ENCODE assay signal across 8 cellular contexts in genomic region chr7:103446046-103446520, GRCh38. TPM values are rescaled to one million over a fixed set of nuclear protein-coding genes. Genes with fewer than 3 reads are reported as not detected.
DNase-seq lines count a peak whose midpoint lies in the region; ATAC-seq and TF ChIP-seq lines count a peak whose summit lies in the region.

TSS of gene SLC26A5 (minus strand) at chr7:103446207. CDS start at chr7:103421514, 24,693 bp downstream.

- CTCF ChIA-PET in mammary epithelial cell (lab: Charles Lee; ENCODE audit: low non-redundant PET), result no interaction called here

- WGBS in mammary epithelial cell (ENCODE audit: low coverage, missing lambda C conversion rate), result 0% methylated on average over 8 of the region's 54 CpGs
- 7% methylated on average over 16 of the region's 54 CpGs for WGBS in right lobe of liver (ENCODE audit: insufficient coverage, low coverage, low lambda C conversion rate, missing lambda C conversion rate)
- 10 to 11% methylated on average over 6 to 11 of the region's 54 CpGs for WGBS in upper lobe of left lung, 2 donors

- no peaks in the 10 kb centered on the region for H3K79me2 ChIP-seq in mammary epithelial cell (ENCODE audit: insufficient read depth, low read length)

- TF ChIP-seq EP300 in upper lobe of left lung (IDR thresholded peaks at IDR 0.05), result no peak

- H3K4me2 ChIP-seq in mammary epithelial cell (ENCODE audit: insufficient read depth, low read depth, low read length), result peak within 1 kb of the TSS; percentile 95

- H3K9me3 ChIP-seq in mammary epithelial cell (replicated peaks; ENCODE audit: insufficient read depth, low read length), result no peaks in the 10 kb centered on the region
- H3K9me3 ChIP-seq in right lobe of liver, result no peaks in the 10 kb centered on the region
- H3K9me3 ChIP-seq in upper lobe of left lung, result no peaks in the 10 kb centered on the region

- DNase-seq in Right ventricle myocardium inferior (ENCODE audit: missing footprints) (no peak), cardiac septum (ENCODE audit: low spot score) (no peak), NCI-H2107 (lab: John Stamatoyannopoulos, UW) (peak; percentile 68), mammary epithelial cell (peak; percentile 41), right lobe of liver (peak in 1 of 3 donors; percentile 39), upper lobe of left lung (peak; percentile 71 to 92), occipital lobe (lab: John Stamatoyannopoulos, UW) (no peak), omental fat pad (ENCODE audit: low spot score) (no peak)

- in situ Hi-C loops in mammary epithelial cell (cut with MboI; ENCODE audit: low sequenced_read_pairs in 2 of 2), result no loop called here

- H3K4me3 ChIP-seq in mammary epithelial cell (replicated peaks in 1 of 3; ENCODE audit: insufficient read depth in 1 of 3, low read depth in 2 of 3, low read length in 3 of 3) (peak within 1 kb of the TSS; percentile 21 to 51 (median 33)), right lobe of liver (peak within 1 kb of the TSS; percentile 23 to 44 (median 28)), upper lobe of left lung (peak within 1 kb of the TSS; percentile 16 to 51 (median 47))

- BruUV-seq in mammary epithelial cell (replicated peaks; lab: Mats Ljungman, UMichigan), result no TSS peak

- H4K20me1 ChIP-seq in mammary epithelial cell (ENCODE audit: insufficient read depth, low read length), result no peaks in the 10 kb centered on the region

- H3K27ac ChIP-seq in mammary epithelial cell (ENCODE audit: insufficient read depth, low read depth, low read length) (no peak within 1 kb of the TSS), right lobe of liver (no peak within 1 kb of the TSS), upper lobe of left lung (peak within 1 kb of the TSS in 2 of 4 donors; percentile 30 to 57)

- dilution Hi-C loops in mammary epithelial cell (cut with HindIII; ENCODE audit: low sequenced_read_pairs), result no loop called here

- H3K4me1 ChIP-seq in mammary epithelial cell (ENCODE audit: insufficient read depth, low read length), result peaks cover 8% of the 10 kb centered on the region
- H3K4me1 ChIP-seq in right lobe of liver, result peaks cover 0 to 5% (median 0%) of the 10 kb centered on the region in 4 donors
- peaks cover 11 to 24% (median 12%) of the 10 kb centered on the region in 4 donors for H3K4me1 ChIP-seq in upper lobe of left lung

- H2AFZ ChIP-seq in mammary epithelial cell (ENCODE audit: low read depth, low read length), result peak within 1 kb of the TSS; percentile 98

- TF ChIP-seq CTCF in mammary epithelial cell (conservative IDR thresholded peaks at IDR 0.05 in 1 of 2, IDR thresholded peaks at IDR 0.05 in 1 of 2; ENCODE audit: extremely low read depth in 1 of 2, insufficient read depth in 1 of 2, low read depth in 1 of 2, low read length in 2 of 2), result no peak
- TF ChIP-seq CTCF in right lobe of liver (IDR thresholded peaks at IDR 0.05), result no peak
- TF ChIP-seq CTCF in upper lobe of left lung (IDR thresholded peaks at IDR 0.05), result no peak
- no peak for TF ChIP-seq CTCF in omental fat pad (IDR thresholded peaks at IDR 0.05)

- H3K36me3 ChIP-seq in mammary epithelial cell (ENCODE audit: insufficient read depth, low read length), result no peaks in the 10 kb centered on the region
- H3K36me3 ChIP-seq in right lobe of liver, result no peaks in the 10 kb centered on the region
- H3K36me3 ChIP-seq in upper lobe of left lung, result no peaks in the 10 kb centered on the region

- intact Hi-C loops in Right ventricle myocardium inferior (cut with DNase I), result no loop called here
- intact Hi-C loops in cardiac septum (cut with DNase I), result no loop called here
- intact Hi-C loops in mammary epithelial cell (cut with micrococcal nuclease), result no loop called here
- intact Hi-C loops in right lobe of liver (cut with DNase I), result no loop called here

- peaks cover 9% of the 10 kb centered on the region for H3K27me3 ChIP-seq in mammary epithelial cell (ENCODE audit: insufficient read depth, low read length)
- peaks cover 3 to 6% of the 10 kb centered on the region in 2 donors for H3K27me3 ChIP-seq in right lobe of liver
- H3K27me3 ChIP-seq in upper lobe of left lung, result peaks cover 0 to 12% (median 5%) of the 10 kb centered on the region in 4 donors

- no peak within 1 kb of the TSS for H3K9ac ChIP-seq in mammary epithelial cell (ENCODE audit: insufficient read depth, low read length)

- ATAC-seq in Right ventricle myocardium inferior (peak; percentile 20), right lobe of liver (peak; percentile 72 to 80 (median 74)), upper lobe of left lung (ENCODE audit: low FRiP score in 2 of 2) (peak; percentile 73 to 85), omental fat pad (ENCODE audit: low FRiP score) (no peak)

- TF ChIP-seq POLR2A in right lobe of liver (IDR thresholded peaks at IDR 0.05) (no peak), upper lobe of left lung (IDR thresholded peaks at IDR 0.05) (peak in 1 of 4 donors; percentile 45)

RNA-seq across cellular contexts. Expression of gene SLC26A5, which starts in this region (rescaled TPM):
- total RNA-seq in Right ventricle myocardium inferior, result not detected
- not detected for total RNA-seq in cardiac septum
- total RNA-seq in mammary epithelial cell, result not detected
- not detected for polyA plus RNA-seq in mammary epithelial cell
- polyA minus RNA-seq in mammary epithelial cell, result not detected
- 1 to 10 TPM in 1 of 6 experiments, under 1 TPM in 5; 0.25 to 1.1 (median 0.62) TPM for total RNA-seq in right lobe of liver
- 1 to 10 TPM in 5 of 6 donors, under 1 TPM in 1; 0.88 to 3.2 (median 1.5) TPM for total RNA-seq in upper lobe of left lung
- total RNA-seq in occipital lobe, result not detected
- under 1 TPM in 2 of 4 donors, not detected in 2; 0.19 to 0.47 TPM for total RNA-seq in omental fat pad

Comparison
In these comparisons a context has a peak if more than half of its experiments do, and no peak if none do; other contexts are left out.
1. Peak in ATAC-seq in Right ventricle myocardium inferior; RNA of the gene not detected or under 1 TPM.
2. Peak in DNase-seq, H3K4me3 ChIP-seq and H3K4me2 ChIP-seq in mammary epithelial cell; RNA of the gene not detected or under 1 TPM.
3. DNase-seq: peak in NCI-H2107 (single experiment) and upper lobe of left lung (2 of 2); none in Right ventricle myocardium inferior (single experiment), cardiac septum (single experiment), occipital lobe (single experiment) and omental fat pad (single experiment).
4. Peak in every context shown above with its lines, with median percentiles within 50 percentile points of each other: H3K4me3 ChIP-seq.